4 cellular contexts compared by ENCODE assay signal in the genomic region with DNA sequence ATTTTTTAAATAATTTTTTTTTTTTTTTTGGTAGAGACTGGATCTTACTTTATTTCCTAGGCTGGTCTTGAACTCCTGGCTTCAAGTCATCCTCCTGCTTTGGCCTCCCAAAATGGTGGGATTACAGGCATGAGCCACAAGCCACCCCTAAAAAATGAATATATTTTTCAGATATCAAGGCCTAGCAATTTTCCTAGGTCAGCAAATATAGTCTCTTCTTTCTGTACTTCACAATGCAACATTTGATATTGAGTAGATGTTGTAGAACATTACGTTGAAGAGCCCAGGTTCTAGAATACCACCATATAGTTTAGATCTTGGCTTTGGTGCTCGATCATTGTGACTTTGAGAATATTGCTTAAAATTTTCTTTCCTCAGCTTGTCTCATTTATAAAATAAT.
TF ChIP-seq lines count a peak whose summit lies in the region.

No MANE protein-coding gene starts in this region.

TF ChIP-seq in HepG2, 621 proteins besides CTCF, POLR2A, EP300 and RAD21:
- peak; percentile 77 for TF ChIP-seq MAFF (IDR thresholded peaks at IDR 0.05; ENCODE audit: low read depth, low read length)
- peak; percentile 69 to 83 for TF ChIP-seq MAFK (conservative IDR thresholded peaks at IDR 0.05 in 1 of 2, IDR thresholded peaks at IDR 0.05 in 1 of 2; ENCODE audit: low read length in 2 of 2)
- TF ChIP-seq, protein P1, sequence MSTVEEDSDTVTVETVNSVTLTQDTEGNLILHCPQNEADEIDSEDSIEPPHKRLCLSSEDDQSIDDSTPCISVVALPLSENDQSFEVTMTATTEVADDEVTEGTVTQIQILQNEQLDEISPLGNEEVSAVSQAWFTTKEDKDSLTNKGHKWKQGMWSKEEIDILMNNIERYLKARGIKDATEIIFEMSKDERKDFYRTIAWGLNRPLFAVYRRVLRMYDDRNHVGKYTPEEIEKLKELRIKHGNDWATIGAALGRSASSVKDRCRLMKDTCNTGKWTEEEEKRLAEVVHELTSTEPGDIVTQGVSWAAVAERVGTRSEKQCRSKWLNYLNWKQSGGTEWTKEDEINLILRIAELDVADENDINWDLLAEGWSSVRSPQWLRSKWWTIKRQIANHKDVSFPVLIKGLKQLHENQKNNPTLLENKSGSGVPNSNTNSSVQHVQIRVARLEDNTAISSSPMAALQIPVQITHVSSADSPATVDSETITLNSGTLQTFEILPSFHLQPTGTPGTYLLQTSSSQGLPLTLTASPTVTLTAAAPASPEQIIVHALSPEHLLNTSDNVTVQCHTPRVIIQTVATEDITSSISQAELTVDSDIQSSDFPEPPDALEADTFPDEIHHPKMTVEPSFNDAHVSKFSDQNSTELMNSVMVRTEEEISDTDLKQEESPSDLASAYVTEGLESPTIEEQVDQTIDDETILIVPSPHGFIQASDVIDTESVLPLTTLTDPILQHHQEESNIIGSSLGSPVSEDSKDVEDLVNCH (CRISPR knock-in tag; IDR thresholded peaks at IDR 0.05): no peak
TF ChIP-seq in HepG2: peak in this region for 2.

TF ChIP-seq in A549, 52 proteins besides CTCF, POLR2A, EP300 and RAD21:
- TF ChIP-seq TP53 (CRISPR knock-in tag; IDR thresholded peaks at IDR 0.05): no peak
- TF ChIP-seq MAFK (IDR thresholded peaks at IDR 0.05; ENCODE audit: partially characterized antibody): peak; percentile 55

TF ChIP-seq in IMR-90, 13 proteins besides CTCF, POLR2A, EP300 and RAD21:
- peak; percentile 75 for TF ChIP-seq MAFK (IDR thresholded peaks at IDR 0.05; ENCODE audit: low read depth, low read length)
- TF ChIP-seq, protein P2, sequence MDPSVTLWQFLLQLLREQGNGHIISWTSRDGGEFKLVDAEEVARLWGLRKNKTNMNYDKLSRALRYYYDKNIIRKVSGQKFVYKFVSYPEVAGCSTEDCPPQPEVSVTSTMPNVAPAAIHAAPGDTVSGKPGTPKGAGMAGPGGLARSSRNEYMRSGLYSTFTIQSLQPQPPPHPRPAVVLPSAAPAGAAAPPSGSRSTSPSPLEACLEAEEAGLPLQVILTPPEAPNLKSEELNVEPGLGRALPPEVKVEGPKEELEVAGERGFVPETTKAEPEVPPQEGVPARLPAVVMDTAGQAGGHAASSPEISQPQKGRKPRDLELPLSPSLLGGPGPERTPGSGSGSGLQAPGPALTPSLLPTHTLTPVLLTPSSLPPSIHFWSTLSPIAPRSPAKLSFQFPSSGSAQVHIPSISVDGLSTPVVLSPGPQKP (IDR thresholded peaks at IDR 0.05; ENCODE audit: borderline replicate concordance, low read depth, low read length): no peak

TF ChIP-seq in K562, 482 proteins besides CTCF, POLR2A, EP300 and RAD21:
- TF ChIP-seq MAFF (IDR thresholded peaks at IDR 0.05; ENCODE audit: low read length) (peak; percentile 44), ZNF316 (IDR thresholded peaks at IDR 0.05) (0 out of 2 replicates have a peak, but pooled peaks have one; percentile 24), PHTF2 (CRISPR knock-in tag; IDR thresholded peaks at IDR 0.05) (no peak)
- TF ChIP-seq, protein P3, sequence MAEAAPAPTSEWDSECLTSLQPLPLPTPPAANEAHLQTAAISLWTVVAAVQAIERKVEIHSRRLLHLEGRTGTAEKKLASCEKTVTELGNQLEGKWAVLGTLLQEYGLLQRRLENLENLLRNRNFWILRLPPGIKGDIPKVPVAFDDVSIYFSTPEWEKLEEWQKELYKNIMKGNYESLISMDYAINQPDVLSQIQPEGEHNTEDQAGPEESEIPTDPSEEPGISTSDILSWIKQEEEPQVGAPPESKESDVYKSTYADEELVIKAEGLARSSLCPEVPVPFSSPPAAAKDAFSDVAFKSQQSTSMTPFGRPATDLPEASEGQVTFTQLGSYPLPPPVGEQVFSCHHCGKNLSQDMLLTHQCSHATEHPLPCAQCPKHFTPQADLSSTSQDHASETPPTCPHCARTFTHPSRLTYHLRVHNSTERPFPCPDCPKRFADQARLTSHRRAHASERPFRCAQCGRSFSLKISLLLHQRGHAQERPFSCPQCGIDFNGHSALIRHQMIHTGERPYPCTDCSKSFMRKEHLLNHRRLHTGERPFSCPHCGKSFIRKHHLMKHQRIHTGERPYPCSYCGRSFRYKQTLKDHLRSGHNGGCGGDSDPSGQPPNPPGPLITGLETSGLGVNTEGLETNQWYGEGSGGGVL (CRISPR knock-in tag; IDR thresholded peaks at IDR 0.05): no peak
